Comparison of ENCODE assay signal across 8 cellular contexts in the genomic region with DNA sequence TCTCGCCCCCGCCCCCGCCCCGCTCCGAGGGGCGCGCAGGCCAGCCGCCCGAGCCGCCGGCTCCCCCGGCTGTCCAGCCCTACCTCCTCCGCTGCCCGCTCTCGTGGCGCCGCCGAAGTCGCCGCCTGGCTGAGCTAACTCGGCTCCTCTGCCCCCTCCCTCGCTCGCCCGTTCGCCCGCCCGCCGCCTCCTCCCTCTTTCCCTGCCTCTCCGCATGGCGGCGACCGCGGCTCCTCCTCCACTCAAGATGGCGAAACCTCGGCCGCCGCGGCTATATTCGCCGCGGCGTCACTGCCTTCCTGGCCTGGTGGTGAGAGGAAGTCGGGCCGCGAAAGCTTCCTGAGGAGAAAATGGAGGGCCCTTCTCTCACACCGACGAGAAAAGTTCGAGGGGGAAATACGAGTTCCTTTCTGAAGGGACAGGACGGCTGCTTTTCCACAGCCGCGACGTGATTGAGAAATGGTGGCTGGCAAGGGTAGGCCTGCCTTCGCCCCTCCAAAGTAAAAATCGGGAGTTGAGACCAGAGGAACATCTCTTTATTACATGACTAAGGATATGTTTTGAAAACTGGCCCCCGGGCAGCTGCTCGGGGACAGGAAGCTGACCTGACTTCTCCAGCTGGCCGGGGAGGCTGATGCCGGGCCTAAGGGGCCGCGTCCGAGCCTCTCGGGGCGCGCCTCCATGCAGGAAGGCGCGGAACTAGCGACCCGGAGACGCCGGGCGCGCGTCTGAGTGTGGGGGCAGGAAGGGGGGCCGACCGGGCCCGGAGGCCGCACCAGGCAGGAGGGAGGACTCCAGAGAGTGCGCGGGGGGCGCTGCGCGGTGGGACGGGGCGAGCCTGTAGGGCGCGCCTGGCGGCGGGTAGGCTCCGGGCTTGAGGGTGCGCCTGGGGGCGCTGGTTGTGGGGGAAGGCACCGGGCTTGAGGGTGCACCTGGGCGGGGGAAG. TPM values are rescaled to one million over a fixed set of nuclear protein-coding genes. Genes with fewer than 3 reads are reported as not detected.
DNase-seq lines count a peak whose midpoint lies in the region; ATAC-seq, FAIRE-seq and TF ChIP-seq lines count a peak whose summit lies in the region.

A gene with protein sequence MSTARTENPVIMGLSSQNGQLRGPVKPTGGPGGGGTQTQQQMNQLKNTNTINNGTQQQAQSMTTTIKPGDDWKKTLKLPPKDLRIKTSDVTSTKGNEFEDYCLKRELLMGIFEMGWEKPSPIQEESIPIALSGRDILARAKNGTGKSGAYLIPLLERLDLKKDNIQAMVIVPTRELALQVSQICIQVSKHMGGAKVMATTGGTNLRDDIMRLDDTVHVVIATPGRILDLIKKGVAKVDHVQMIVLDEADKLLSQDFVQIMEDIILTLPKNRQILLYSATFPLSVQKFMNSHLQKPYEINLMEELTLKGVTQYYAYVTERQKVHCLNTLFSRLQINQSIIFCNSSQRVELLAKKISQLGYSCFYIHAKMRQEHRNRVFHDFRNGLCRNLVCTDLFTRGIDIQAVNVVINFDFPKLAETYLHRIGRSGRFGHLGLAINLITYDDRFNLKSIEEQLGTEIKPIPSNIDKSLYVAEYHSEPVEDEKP (minus strand): TSS at position 150 of the 946 bp plus-strand sequence. CDS start 4,913 bp downstream, outside the sequence.

- peak within 1 kb of the TSS; percentile 100 for H3K4me3 ChIP-seq in HUES6 (ENCODE audit: low read depth, low read length)
- H3K4me3 ChIP-seq in OCI-LY1 (ENCODE audit: low read depth, low read length, poor library complexity, severe bottlenecking), result peak within 1 kb of the TSS; percentile 98
- H3K4me3 ChIP-seq in endothelial cell of umbilical vein (replicated peaks in 1 of 3; ENCODE audit: insufficient read depth in 1 of 3, low read depth in 1 of 3, low read length in 3 of 3), result peak within 1 kb of the TSS; percentile 70 to 87 (median 84)

- H3K9me2 ChIP-seq in OCI-LY1 (ENCODE audit: low read depth, low read length), result no peaks in the 10 kb centered on the region

- H3K9me1 ChIP-seq in endothelial cell of umbilical vein (replicated peaks; ENCODE audit: control insufficient read depth, extremely low read depth, insufficient read depth, low read length), result no peaks in the 10 kb centered on the region

- H3K4me2 ChIP-seq in OCI-LY1 (ENCODE audit: low read length) (peak within 1 kb of the TSS; percentile 95), endothelial cell of umbilical vein (ENCODE audit: insufficient read depth, low read length) (peak within 1 kb of the TSS; percentile 96)

- FAIRE-seq in endothelial cell of umbilical vein (lab: Jason Lieb, UNC), result peak; percentile 55

- no peaks in the 10 kb centered on the region for H3F3A ChIP-seq in OCI-LY1 (ENCODE audit: insufficient read depth, low read length)

- CTCF ChIA-PET in endothelial cell of umbilical vein (lab: Charles Lee), result interaction anchor here (0.6 to 2.9 kb wide), 18 partner anchors 9 to 311 kb away, joined by 3 to 13 read pairs (median 4); partner anchors contain the start of genes BCL9L and UPK2

- no peaks in the 10 kb centered on the region for H3K27me3 ChIP-seq in HUES6 (ENCODE audit: control insufficient read depth, insufficient read depth, low read length)
- H3K27me3 ChIP-seq in OCI-LY1 (ENCODE audit: insufficient read depth, low read length), result no peaks in the 10 kb centered on the region
- H3K27me3 ChIP-seq in endothelial cell of umbilical vein (ENCODE audit: control insufficient read depth in 2 of 2, insufficient read depth in 2 of 2, low read length in 2 of 2), result no peaks in the 10 kb centered on the region

- DNase-seq in C1 segment of cervical spinal cord (lab: John Stamatoyannopoulos, UW) (peak; percentile 42 to 94 (median 88)), activated T-cell treated with anti-CD3 and anti-CD28 coated beads for 1 hour (ENCODE audit: low read depth) (peak; percentile 86), endothelial cell of umbilical vein (ENCODE audit: low read depth, low spot score) (peak; percentile 86), middle frontal gyrus (ENCODE audit: extremely low spot score, low spot score) (peak; percentile 63)
- peak; percentile 81 to 83 for DNase-seq in stimulated activated CD8-positive, alpha-beta memory T cell treated with anti-CD3 and anti-CD28 coated beads, Interleukin-15, amount 100 ng/mL, for 48 hours (ENCODE audit: low read depth in 2 of 2)

- H3K4me1 ChIP-seq in HUES6 (ENCODE audit: control insufficient read depth, insufficient read depth, low read length), result peaks cover 8% of the 10 kb centered on the region
- H3K4me1 ChIP-seq in OCI-LY1 (ENCODE audit: insufficient read depth, low read length, severe bottlenecking), result peaks cover 42% of the 10 kb centered on the region
- H3K4me1 ChIP-seq in endothelial cell of umbilical vein (ENCODE audit: control insufficient read depth, extremely low read depth, insufficient read depth, low read length), result peaks cover 21% of the 10 kb centered on the region

- peaks cover 5% of the 10 kb centered on the region for H3K36me3 ChIP-seq in HUES6 (ENCODE audit: control insufficient read depth, insufficient read depth, low read length)
- peaks cover 3% of the 10 kb centered on the region for H3K36me3 ChIP-seq in OCI-LY1 (ENCODE audit: insufficient read depth, low read length)
- peaks cover 0 to under 1% of the 10 kb centered on the region in 2 experiments for H3K36me3 ChIP-seq in endothelial cell of umbilical vein (ENCODE audit: control insufficient read depth in 2 of 2, extremely low read depth in 1 of 2, insufficient read depth in 2 of 2, low read length in 2 of 2)

- dilution Hi-C loops in endothelial cell of umbilical vein (cut with MboI; ENCODE audit: extremely low pct_ligation_motif_present, low sequenced_read_pairs), result no loop called here

- TF ChIP-seq POLR2A in endothelial cell of umbilical vein (IDR thresholded peaks at IDR 0.05; ENCODE audit: low read depth, low read length), result no peak

- BruUV-seq in endothelial cell of umbilical vein (replicated peaks; lab: Mats Ljungman, UMichigan), result TSS peak; percentile 89

- intact Hi-C loops in endothelial cell of umbilical vein (cut with micrococcal nuclease), result loop anchor here (1.0 to 5.0 kb wide), 5 partner anchors 132 to 530 kb away; partner anchors contain the start of gene UPK2

- H3K9me3 ChIP-seq in HUES6 (ENCODE audit: control insufficient read depth, insufficient read depth, low read depth, low read length) (no peaks in the 10 kb centered on the region), OCI-LY1 (ENCODE audit: low read length) (no peaks in the 10 kb centered on the region), endothelial cell of umbilical vein (replicated peaks; ENCODE audit: control insufficient read depth, insufficient read depth, low read length) (no peaks in the 10 kb centered on the region)

- H3K9ac ChIP-seq in HUES6 (ENCODE audit: low read length) (peak within 1 kb of the TSS; percentile 99), OCI-LY1 (ENCODE audit: low read length) (peak within 1 kb of the TSS; percentile 100), endothelial cell of umbilical vein (replicated peaks; ENCODE audit: extremely low read depth, insufficient read depth, low read length) (peak within 1 kb of the TSS; percentile 97)

- no peaks in the 10 kb centered on the region for H4K20me1 ChIP-seq in OCI-LY1 (ENCODE audit: insufficient read depth, low read length)
- peaks cover 6% of the 10 kb centered on the region for H4K20me1 ChIP-seq in endothelial cell of umbilical vein (replicated peaks; ENCODE audit: control insufficient read depth, extremely low read depth, insufficient read depth, low read length)

- H2AFZ ChIP-seq in OCI-LY1 (ENCODE audit: low read length) (no peak within 1 kb of the TSS), endothelial cell of umbilical vein (ENCODE audit: low read depth, low read length) (peak within 1 kb of the TSS; percentile 40)

- ATAC-seq in GM19438 (IDR thresholded peaks at IDR 0.05; ENCODE audit: low read depth, unreplicated experiment), result peak; percentile 44

- H3K27ac ChIP-seq in HUES6 (ENCODE audit: low read depth, low read length) (peak within 1 kb of the TSS; percentile 100), OCI-LY1 (ENCODE audit: low read depth, low read length, poor library complexity, severe bottlenecking) (peak within 1 kb of the TSS; percentile 98), endothelial cell of umbilical vein (ENCODE audit: insufficient read depth, low read depth, low read length) (peak within 1 kb of the TSS; percentile 89)

- peaks cover 44% of the 10 kb centered on the region for H3K79me2 ChIP-seq in OCI-LY1 (ENCODE audit: insufficient read depth, low read length)
- H3K79me2 ChIP-seq in endothelial cell of umbilical vein (ENCODE audit: control insufficient read depth, insufficient read depth, low read length), result peaks cover 50% of the 10 kb centered on the region

- POLR2A ChIA-PET in endothelial cell of umbilical vein (lab: Charles Lee), result interaction anchor here (0.6 to 1.3 kb wide), 4 partner anchors 11 to 207 kb away, joined by 3 to 4 read pairs (median 4); partner anchors contain the start of gene CENATAC

- TF ChIP-seq CTCF in OCI-LY1 (IDR thresholded peaks at IDR 0.05; ENCODE audit: low read length), result no peak; the same call in none of the 2 replicates
- peak; percentile 7 to 38 for TF ChIP-seq CTCF in endothelial cell of umbilical vein (IDR thresholded peaks at IDR 0.05; ENCODE audit: extremely low read depth in 1 of 2, insufficient read depth in 1 of 2, low read depth in 1 of 2, low read length in 2 of 2)

TF ChIP-seq in endothelial cell of umbilical vein, 7 proteins besides CTCF, POLR2A, EP300 and RAD21:
- TF ChIP-seq JUN (IDR thresholded peaks at IDR 0.05; ENCODE audit: borderline replicate concordance, insufficient read depth, insufficient read length, low read depth) (no peak), POLR2AphosphoS5 (IDR thresholded peaks at IDR 0.05; ENCODE audit: insufficient read depth, low read depth, low read length) (peak; percentile 49)

RNA-seq across cellular contexts. Expression of the gene that starts here (rescaled TPM):
- 132 and 138 TPM in 2 replicates for total RNA-seq in endothelial cell of umbilical vein
- 13.2 and 19.1 TPM in 2 replicates for polyA plus RNA-seq in endothelial cell of umbilical vein
- polyA plus RNA-seq in endothelial cell of umbilical vein (2011; cell fraction: cytosol; rRNA removed), result 20.9 and 21.0 TPM in 2 replicates
- 29.8 and 35.8 TPM in 2 replicates for polyA plus RNA-seq in endothelial cell of umbilical vein (2011; cell fraction: nucleus; rRNA removed)
- 44.6 and 61.7 TPM in 2 replicates for polyA plus RNA-seq in endothelial cell of umbilical vein (2012)
- 115 and 136 TPM in 2 replicates for polyA minus RNA-seq in endothelial cell of umbilical vein
- polyA minus RNA-seq in endothelial cell of umbilical vein (2011; cell fraction: cytosol; rRNA and poly(A)+ RNA removed), result 37.5 TPM
- 71.4 and 99.7 TPM in 2 replicates for polyA minus RNA-seq in endothelial cell of umbilical vein (2011; cell fraction: nucleus; rRNA and poly(A)+ RNA removed)

Comparison
In these comparisons a context has a peak if more than half of its experiments do, and no peak if none do; other contexts are left out.
1. Peak in every context shown above with its lines: DNase-seq, ATAC-seq, H3K4me3 ChIP-seq and H3K27ac ChIP-seq.